8 cellular contexts compared by ENCODE assay signal in the genomic region with DNA sequence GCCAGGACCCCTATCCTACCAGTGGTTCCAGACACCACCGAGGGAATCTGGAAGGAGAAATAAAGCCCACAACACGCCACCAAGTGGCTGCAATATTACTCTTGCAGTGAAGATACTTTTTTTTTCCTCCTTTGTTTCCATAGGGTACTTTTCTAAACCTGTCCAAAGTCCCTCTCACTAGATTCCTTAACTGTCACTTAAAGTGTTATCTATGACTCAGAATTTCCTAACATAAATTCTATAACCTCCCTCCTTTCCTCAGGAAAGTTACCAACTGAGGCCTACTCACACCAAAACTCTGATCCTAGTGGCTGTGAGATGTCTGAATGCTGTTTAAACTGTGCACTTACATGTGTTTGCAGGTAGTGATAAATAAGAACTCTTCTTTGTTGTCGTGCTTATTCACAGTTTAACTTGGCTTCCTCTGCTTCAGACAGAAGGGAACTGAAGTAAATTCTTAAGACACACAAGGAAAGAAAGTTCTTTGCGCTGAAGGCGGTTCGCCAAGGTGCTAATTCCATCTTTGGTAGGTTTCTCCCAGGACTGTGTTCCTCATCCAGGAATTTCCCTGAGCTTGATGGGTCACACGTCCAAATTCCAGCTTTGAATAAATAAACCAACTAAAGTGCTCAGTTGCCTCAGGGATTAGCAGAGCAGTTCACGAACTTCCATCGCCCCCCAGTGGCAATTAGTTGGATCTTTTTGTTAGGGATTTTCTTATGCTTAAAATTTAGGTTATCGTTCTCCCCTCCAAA. TPM values are rescaled to one million over a fixed set of nuclear protein-coding genes. Genes with fewer than 3 reads are reported as not detected.
A peak's percentile ranks its signal among the peaks of the same experiment; 100 is the strongest.
DNase-seq lines count a peak whose midpoint lies in the region; ATAC-seq and TF ChIP-seq lines count a peak whose summit lies in the region.

No MANE protein-coding gene starts in this region.

- H3K9me3 ChIP-seq in body of pancreas (no peaks in the 10 kb centered on the region), left lung (no peaks in the 10 kb centered on the region)

- no peak overlapping the region for H3K27ac ChIP-seq in body of pancreas
- no peak overlapping the region for H3K27ac ChIP-seq in left lung

- H3K27me3 Mint-ChIP-seq in activated T-cell treated with anti-CD3 and anti-CD28 coated beads, Interleukin-2, amount 50 U/mL, for 24 hours = peaks cover 15% of the 10 kb centered on the region

- H3K4me3 Mint-ChIP-seq in activated T-cell treated with anti-CD3 and anti-CD28 coated beads, Interleukin-2, amount 50 U/mL, for 24 hours = no peak overlapping the region

- H3K4me1 ChIP-seq in body of pancreas (no peaks in the 10 kb centered on the region), left lung (no peaks in the 10 kb centered on the region)

- 43 to 49% methylated on average over 10 of the region's 10 CpGs for WGBS in body of pancreas, 2 donors

- POLR2A ChIA-PET in GM10248 (lab: Yijun Ruan, JAX) = no interaction called here

- CTCF ChIA-PET in GM10248 (lab: Yijun Ruan, JAX) = interaction anchor here (2.0 kb wide), 1 partner anchor 910 kb away, joined by 5 read pairs; no protein-coding TSS in a partner anchor

- H3K4me3 ChIP-seq in body of pancreas (no peak overlapping the region), left lung (no peak overlapping the region)

- no peaks in the 10 kb centered on the region for H3K9me3 Mint-ChIP-seq in activated T-cell treated with anti-CD3 and anti-CD28 coated beads, Interleukin-2, amount 50 U/mL, for 24 hours

- H3K36me3 ChIP-seq in body of pancreas (replicated peaks in 1 of 2; ENCODE audit: insufficient read depth in 1 of 2, low read depth in 2 of 2) (no peaks in the 10 kb centered on the region), left lung (no peaks in the 10 kb centered on the region)

- DNase-seq in GM10248 (ENCODE audit: extremely low spot score) (no peak), NCI-H1105 treated with DMSO at 0.1 percent for 48 hours (lab: John Stamatoyannopoulos, UW) (peak; percentile 15), body of pancreas (peak in 3 of 4 donors; percentile 3 to 33 (median 25)), left lung (no peak)
- no peak for DNase-seq in activated T-cell treated with anti-CD3 and anti-CD28 coated beads, Interleukin-2, amount 50 U/mL, for 24 hours

- no peak for TF ChIP-seq POLR2A in body of pancreas (IDR thresholded peaks at IDR 0.05)

- H3K36me3 Mint-ChIP-seq in activated T-cell treated with anti-CD3 and anti-CD28 coated beads, Interleukin-2, amount 50 U/mL, for 24 hours (ENCODE audit: low read depth) = no peaks in the 10 kb centered on the region

- no peak for ATAC-seq in body of pancreas
- peak; percentile 85 for ATAC-seq in left lung
- ATAC-seq in HG03565 (IDR thresholded peaks at IDR 0.05; ENCODE audit: unreplicated experiment) = no peak
- no peak for ATAC-seq in GM18511 (IDR thresholded peaks at IDR 0.05; ENCODE audit: unreplicated experiment)
- ATAC-seq in GM21360 (IDR thresholded peaks at IDR 0.05; ENCODE audit: unreplicated experiment) = no peak

- no peak overlapping the region for H3K27ac Mint-ChIP-seq in activated T-cell treated with anti-CD3 and anti-CD28 coated beads, Interleukin-2, amount 50 U/mL, for 24 hours

- peaks cover 5% of the 10 kb centered on the region for H3K4me1 Mint-ChIP-seq in activated T-cell treated with anti-CD3 and anti-CD28 coated beads, Interleukin-2, amount 50 U/mL, for 24 hours (ENCODE audit: low read depth)

- TF ChIP-seq CTCF in GM10248 (IDR thresholded peaks at IDR 0.05; ENCODE audit: control extremely low read depth, extremely low read depth, low read depth, missing control alignments) (peak; percentile 9), body of pancreas (IDR thresholded peaks at IDR 0.05) (peak in 5 of 7 experiments; percentile 14 to 47 (median 34)), left lung (IDR thresholded peaks at IDR 0.05) (peak in 1 of 2 donors; percentile 30)

- no peaks in the 10 kb centered on the region for H3K27me3 ChIP-seq in body of pancreas
- H3K27me3 ChIP-seq in left lung = no peaks in the 10 kb centered on the region

- intact Hi-C loops in body of pancreas (cut with DNase I) (no loop called here), left lung (cut with DNase I) (no loop called here)

RNA-seq across cellular contexts. Expression of a gene that starts 10.7 kb away (rescaled TPM):
- 1 to 10 TPM; 4.4 to 7.3 TPM for total RNA-seq in body of pancreas
- 10 to 100 TPM; 18.9 to 20.8 TPM for total RNA-seq in left lung

Comparison
In these comparisons a context has a peak if more than half of its experiments do, and no peak if none do; other contexts are left out.
1. DNase-seq: peak in NCI-H1105 treated with DMSO at 0.1 percent for 48 hours (single experiment) and body of pancreas (3 of 4); none in GM10248 (single experiment), left lung (0 of 2) and activated T-cell treated with anti-CD3 and anti-CD28 coated beads, Interleukin-2, amount 50 U/mL, for 24 hours (single experiment).